ENCODE assay signal across 12 cellular contexts in genomic region chr14:100131181-100131580, GRCh38. TPM values are rescaled to one million over a fixed set of nuclear protein-coding genes. Genes with fewer than 3 reads are reported as not detected.
DNase-seq lines count a peak whose midpoint lies in the region; ATAC-seq, FAIRE-seq and TF ChIP-seq lines count a peak whose summit lies in the region.
"Had no signal": no experiment of that assay in that cellular context is flagged by ENCODE, and none has a peak within 500 bp of the region (broad histone marks: within the 10 kb centered on the region; RNA-seq: fewer than 3 reads in every experiment).

No MANE protein-coding gene starts in this region.

- intact Hi-C loops in CD8-positive, alpha-beta T cell (cut with DNase I, micrococcal nuclease), result no loop called here
- intact Hi-C loops in heart right ventricle (cut with DNase I), result no loop called here

- no peaks in the 10 kb centered on the region for H3K9me3 Mint-ChIP-seq in CD8-positive, alpha-beta T cell
- no peaks in the 10 kb centered on the region for H3K9me3 Mint-ChIP-seq in astrocyte (ENCODE audit: unreplicated experiment)
- no peaks in the 10 kb centered on the region for H3K9me3 Mint-ChIP-seq in HFFc6

- H3K4me3 ChIP-seq in CD8-positive, alpha-beta T cell (ENCODE audit: low read depth, low read length), result no peak overlapping the region
- H3K4me3 ChIP-seq in HEK293 (ENCODE audit: low read depth, low read length) (no peak overlapping the region), astrocyte (ENCODE audit: insufficient read depth, low read depth, low read length) (no peak overlapping the region), mucosa of stomach (ENCODE audit: low read length) (no peak overlapping the region), heart right ventricle (no peak overlapping the region)
- H3K4me3 ChIP-seq: skin epidermis had no signal

- H3K36me3 Mint-ChIP-seq in CD8-positive, alpha-beta T cell, result peaks cover 99% of the 10 kb centered on the region
- H3K36me3 Mint-ChIP-seq in astrocyte (ENCODE audit: low read depth, unreplicated experiment) (peaks cover 12% of the 10 kb centered on the region), HFFc6 (ENCODE audit: low read depth) (no peaks in the 10 kb centered on the region)

- no peak overlapping the region for H3K27ac ChIP-seq in CD8-positive, alpha-beta T cell (ENCODE audit: low read depth, low read length)
- H3K27ac ChIP-seq in HEK293 (ENCODE audit: extremely low read depth, low read depth, low read length), result no peak overlapping the region
- no peak overlapping the region for H3K27ac ChIP-seq in astrocyte (ENCODE audit: low read depth, low read length)
- H3K27ac ChIP-seq in heart right ventricle, result no peak overlapping the region
- H3K27ac ChIP-seq: brain microvascular endothelial cell had no signal

- TF ChIP-seq CTCF in CD8-positive, alpha-beta T cell (IDR thresholded peaks at IDR 0.05), result no peak
- TF ChIP-seq CTCF in HEK293 (tag by site-specific recombination; IDR thresholded peaks at IDR 0.05), result no peak
- no peak for TF ChIP-seq CTCF in astrocyte (IDR thresholded peaks at IDR 0.05; ENCODE audit: insufficient read depth, low read depth, low read length)
- no peak for TF ChIP-seq CTCF in HFFc6 (IDR thresholded peaks at IDR 0.05)
- no peak for TF ChIP-seq CTCF in heart right ventricle (IDR thresholded peaks at IDR 0.05)

- no peak overlapping the region for H3K4me2 ChIP-seq in astrocyte (ENCODE audit: low read length)

- H3K79me2 ChIP-seq in astrocyte (ENCODE audit: insufficient read depth, low read length), result no peaks in the 10 kb centered on the region

- H3K4me1 Mint-ChIP-seq in CD8-positive, alpha-beta T cell (ENCODE audit: low read depth), result peaks cover 9% of the 10 kb centered on the region
- H3K4me1 Mint-ChIP-seq in astrocyte (ENCODE audit: low read depth, unreplicated experiment), result no peaks in the 10 kb centered on the region
- H3K4me1 Mint-ChIP-seq in HFFc6 (ENCODE audit: low read depth), result no peaks in the 10 kb centered on the region; the same call in 1 of the 2 replicates

- peak overlapping the region; percentile 71 for H3K27ac Mint-ChIP-seq in CD8-positive, alpha-beta T cell
- H3K27ac Mint-ChIP-seq in astrocyte (ENCODE audit: unreplicated experiment) (peak overlapping the region; percentile 75), HFFc6 (no peak overlapping the region)

- H3K27me3 Mint-ChIP-seq in CD8-positive, alpha-beta T cell (ENCODE audit: low read depth), result no peaks in the 10 kb centered on the region
- no peaks in the 10 kb centered on the region for H3K27me3 Mint-ChIP-seq in astrocyte (ENCODE audit: low read depth, unreplicated experiment)
- peaks cover 21% of the 10 kb centered on the region for H3K27me3 Mint-ChIP-seq in HFFc6 (ENCODE audit: insufficient read depth)

- no peak overlapping the region for H3K9ac ChIP-seq in astrocyte (ENCODE audit: low read length)
- H3K9ac ChIP-seq in mucosa of stomach (ENCODE audit: low read length), result peak overlapping the region; percentile 7

- H3K9me3 ChIP-seq in CD8-positive, alpha-beta T cell (ENCODE audit: low read length), result no peaks in the 10 kb centered on the region
- H3K9me3 ChIP-seq in HEK293 (ENCODE audit: control insufficient read depth, insufficient read depth, low read depth, low read length) (no peaks in the 10 kb centered on the region), astrocyte (ENCODE audit: insufficient read depth, low read depth, low read length) (no peaks in the 10 kb centered on the region), mucosa of stomach (ENCODE audit: control insufficient read depth, low read length) (no peaks in the 10 kb centered on the region), heart right ventricle (no peaks in the 10 kb centered on the region)

- H2AFZ ChIP-seq in astrocyte (ENCODE audit: low read depth, low read length), result no peak overlapping the region

- DNase-seq in CD8-positive, alpha-beta T cell, result no peak
- no peak for DNase-seq in astrocyte (ENCODE audit: low read depth)
- DNase-seq in amygdala (lab: John Stamatoyannopoulos, UW), result no peak
- DNase-seq in HFFc6, result no peak
- DNase-seq in SHP77 treated with DMSO at 0.1 percent for 48 hours (lab: John Stamatoyannopoulos, UW), result no peak
- no peak for DNase-seq in heart right ventricle
- DNase-seq: activated CD8-positive, alpha-beta memory T cell treated with anti-CD3 and anti-CD28 coated beads for 24 hours; brain microvascular endothelial cell; NCI-H1092 had no signal

- no peak overlapping the region for H3K4me3 Mint-ChIP-seq in CD8-positive, alpha-beta T cell
- H3K4me3 Mint-ChIP-seq in astrocyte (ENCODE audit: unreplicated experiment), result no peak overlapping the region
- no peak overlapping the region for H3K4me3 Mint-ChIP-seq in HFFc6

- CTCF ChIA-PET in CD8-positive, alpha-beta T cell (lab: Charles Lee), result interaction anchor here (0.9 to 1.7 kb wide), 5 partner anchors 9 to 184 kb away, joined by 3 to 4 read pairs (median 3); no protein-coding TSS in a partner anchor
- CTCF ChIA-PET in HEK293 (lab: Yijun Ruan, JAX), result no interaction called here

- no peak for FAIRE-seq in astrocyte (lab: Jason Lieb, UNC)

- H3K27me3 ChIP-seq in CD8-positive, alpha-beta T cell (ENCODE audit: insufficient read depth, low read length), result no peaks in the 10 kb centered on the region
- no peaks in the 10 kb centered on the region for H3K27me3 ChIP-seq in astrocyte (ENCODE audit: insufficient read depth, low read length)
- no peaks in the 10 kb centered on the region for H3K27me3 ChIP-seq in mucosa of stomach (ENCODE audit: control insufficient read depth, insufficient read depth, low read length)
- no peaks in the 10 kb centered on the region for H3K27me3 ChIP-seq in heart right ventricle
- H3K27me3 ChIP-seq: brain microvascular endothelial cell had no signal

- no peak for ATAC-seq in CD8-positive, alpha-beta T cell
- no peak for ATAC-seq in heart right ventricle

- H4K20me1 ChIP-seq in astrocyte (ENCODE audit: insufficient read depth, low read length), result no peaks in the 10 kb centered on the region

- no peaks in the 10 kb centered on the region for H3K4me1 ChIP-seq in CD8-positive, alpha-beta T cell (ENCODE audit: insufficient read depth, low read length)
- H3K4me1 ChIP-seq in HEK293 (ENCODE audit: control insufficient read depth, insufficient read depth, low read length) (no peaks in the 10 kb centered on the region), astrocyte (ENCODE audit: insufficient read depth, low read length) (peaks cover 8% of the 10 kb centered on the region), mucosa of stomach (ENCODE audit: control insufficient read depth, insufficient read depth, low read length) (peaks cover 37% of the 10 kb centered on the region), heart right ventricle (peaks cover 8 to 31% (median 17%) of the 10 kb centered on the region in 9 donors)

- H3K36me3 ChIP-seq in CD8-positive, alpha-beta T cell (ENCODE audit: insufficient read depth, low read length), result peaks cover 97% of the 10 kb centered on the region
- peaks cover 0 to 73% of the 10 kb centered on the region in 2 experiments; a peak in 2 of 3 replicates for H3K36me3 ChIP-seq in HEK293 (ENCODE audit: control insufficient read depth in 2 of 2, insufficient read depth in 1 of 2, low read length in 2 of 2)
- H3K36me3 ChIP-seq in astrocyte (ENCODE audit: insufficient read depth, low read length), result no peaks in the 10 kb centered on the region
- no peaks in the 10 kb centered on the region for H3K36me3 ChIP-seq in mucosa of stomach (ENCODE audit: control insufficient read depth, insufficient read depth, low read length)
- H3K36me3 ChIP-seq in heart right ventricle, result peaks cover 0 to 100% (median 9%) of the 10 kb centered on the region in 9 donors

- POLR2A ChIA-PET in CD8-positive, alpha-beta T cell (lab: Charles Lee), result interaction anchor here (0.8 to 1.6 kb wide), 5 partner anchors 10 to 66 kb away, joined by 3 to 9 read pairs (median 3); partner anchors contain the start of gene EVL
- POLR2A ChIA-PET in HEK293 (lab: Yijun Ruan, JAX), result no interaction called here

- WGBS in heart right ventricle, 2 donors, result 92% methylated on average over 6 of the region's 6 CpGs

TF ChIP-seq in HEK293, 187 proteins besides CTCF, POLR2A, EP300 and RAD21:
- TF ChIP-seq SP2 (tag by site-specific recombination; IDR thresholded peaks at IDR 0.05), result no peak
- TF ChIP-seq ZNF132 (tag by site-specific recombination; IDR thresholded peaks at IDR 0.05; ENCODE audit: borderline replicate concordance), result no peak
- TF ChIP-seq ZNF140 (tag by site-specific recombination; IDR thresholded peaks at IDR 0.05), result no peak
- no peak for TF ChIP-seq TRIM28 (IDR thresholded peaks at IDR 0.05; ENCODE audit: borderline replicate concordance, low read length)
- TF ChIP-seq RBAK (tag by site-specific recombination; IDR thresholded peaks at IDR 0.05), result no peak
- TF ChIP-seq ZNF548 (tag by site-specific recombination; IDR thresholded peaks at IDR 0.05), result no peak
- TF ChIP-seq ZNF510 (tag by site-specific recombination; IDR thresholded peaks at IDR 0.05; ENCODE audit: insufficient replicate concordance), result no peak
- 0 out of 2 replicates have a peak, but pooled peaks have one; percentile 7 for TF ChIP-seq EGR2 (tag by site-specific recombination; IDR thresholded peaks at IDR 0.05; ENCODE audit: low read depth)

RNA-seq across cellular contexts. Expression of gene DEGS2, which starts 28.3 kb away (rescaled TPM):
- under 1 TPM; 0.22 to 0.60 TPM for total RNA-seq in CD8-positive, alpha-beta T cell
- 0.07 TPM in 1 of 2 replicates, not detected in the other for total RNA-seq in astrocyte
- not detected for total RNA-seq in HFFc6 (2021; fragmentation: NEBNext Ultra II Directional; extraction: Animal tissue kit (Norgen Biotek cat#: 25700))
- under 1 TPM in 4 of 10 donors, not detected in 6; 0.04 to 0.20 (median 0.10) TPM for total RNA-seq in heart right ventricle
- polyA plus RNA-seq in heart right ventricle, result under 1 TPM in 1 of 2 donors, not detected in 1; 0.10 TPM
